In genomic region chr7:130560972-130561371, GRCh38 we compare ENCODE assay signal across 9 cellular contexts.
A peak's percentile ranks its signal among the peaks of the same experiment; 100 is the strongest.
DNase-seq lines count a peak whose midpoint lies in the region; ATAC-seq lines count a peak whose summit lies in the region.
"Had no signal": no experiment of that assay in that cellular context is flagged by ENCODE, and none has a peak within 500 bp of the region (broad histone marks: within the 10 kb centered on the region; RNA-seq: fewer than 3 reads in every experiment).

No MANE protein-coding gene starts in this region.

- intact Hi-C loops in sciatic nerve (cut with DNase I) = no loop called here

- peak; percentile 79 for DNase-seq in COLO829 (ENCODE audit: low spot score)
- DNase-seq in SIG-M5 treated with dmso at 0.1 percent for 504 hours (lab: John Stamatoyannopoulos, UW; ENCODE audit: unreplicated experiment) = peak; percentile 68
- DNase-seq in iris pigment epithelial cell (ENCODE audit: low read depth) = peak; percentile 65
- DNase-seq in sciatic nerve (ENCODE audit: low spot score) = no peak
- DNase-seq in ecto neural progenitor cell (ENCODE audit: low spot score) = no peak
- no peak for DNase-seq in NCI-H774 (lab: John Stamatoyannopoulos, UW)
- DNase-seq: natural killer cell had no signal

- ATAC-seq in GM18907 (IDR thresholded peaks at IDR 0.05; ENCODE audit: unreplicated experiment) = peak; percentile 70
- peak; percentile 88 for ATAC-seq in HG03442 (IDR thresholded peaks at IDR 0.05; ENCODE audit: unreplicated experiment)
- no peak for ATAC-seq in sciatic nerve

Comparison
In these comparisons a context has a peak if more than half of its experiments do, and no peak if none do; other contexts are left out.
1. DNase-seq: peak in COLO829 (single experiment), SIG-M5 treated with dmso at 0.1 percent for 504 hours (single experiment) and iris pigment epithelial cell (single experiment); none in sciatic nerve (single experiment), ecto neural progenitor cell (single experiment) and NCI-H774 (single experiment).